In genomic region chr12:119149270-119149669, GRCh38 we compare ENCODE assay signal across 1 cellular context.
TF ChIP-seq lines count a peak whose summit lies in the region.

No MANE protein-coding gene starts in this region.

TF ChIP-seq in WTC11, 78 proteins besides CTCF, POLR2A, EP300 and RAD21 (continued from another document):
- TF ChIP-seq ZBTB43 (CRISPR knock-in tag; IDR thresholded peaks at IDR 0.05): no peak
